ENCODE assay signal across 1 cellular context in the genomic region with DNA sequence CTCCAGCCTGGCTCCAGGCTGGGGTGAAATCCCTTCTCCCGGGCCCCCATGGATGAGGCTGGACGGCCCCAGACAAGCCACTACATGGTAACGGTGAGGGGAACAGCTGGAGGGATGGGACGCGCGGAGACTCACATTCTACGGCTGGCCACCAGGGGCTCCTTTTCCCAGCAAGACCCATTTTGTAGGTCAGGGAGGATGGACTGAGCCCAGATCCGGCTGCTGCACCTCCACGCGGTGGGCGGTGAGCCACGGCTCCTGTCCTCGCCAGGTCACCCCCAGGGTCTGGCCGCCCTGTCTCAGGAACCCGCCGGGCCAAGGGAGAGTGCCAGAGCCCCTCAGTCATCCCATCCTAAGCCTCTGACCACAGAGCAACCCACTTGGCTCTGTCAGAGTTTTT.
TF ChIP-seq lines count a peak whose summit lies in the region.

No MANE protein-coding gene starts in this region.

TF ChIP-seq in GM23338, 12 proteins besides CTCF, POLR2A, EP300 and RAD21 (continued from another document):
- TF ChIP-seq, protein P1, sequence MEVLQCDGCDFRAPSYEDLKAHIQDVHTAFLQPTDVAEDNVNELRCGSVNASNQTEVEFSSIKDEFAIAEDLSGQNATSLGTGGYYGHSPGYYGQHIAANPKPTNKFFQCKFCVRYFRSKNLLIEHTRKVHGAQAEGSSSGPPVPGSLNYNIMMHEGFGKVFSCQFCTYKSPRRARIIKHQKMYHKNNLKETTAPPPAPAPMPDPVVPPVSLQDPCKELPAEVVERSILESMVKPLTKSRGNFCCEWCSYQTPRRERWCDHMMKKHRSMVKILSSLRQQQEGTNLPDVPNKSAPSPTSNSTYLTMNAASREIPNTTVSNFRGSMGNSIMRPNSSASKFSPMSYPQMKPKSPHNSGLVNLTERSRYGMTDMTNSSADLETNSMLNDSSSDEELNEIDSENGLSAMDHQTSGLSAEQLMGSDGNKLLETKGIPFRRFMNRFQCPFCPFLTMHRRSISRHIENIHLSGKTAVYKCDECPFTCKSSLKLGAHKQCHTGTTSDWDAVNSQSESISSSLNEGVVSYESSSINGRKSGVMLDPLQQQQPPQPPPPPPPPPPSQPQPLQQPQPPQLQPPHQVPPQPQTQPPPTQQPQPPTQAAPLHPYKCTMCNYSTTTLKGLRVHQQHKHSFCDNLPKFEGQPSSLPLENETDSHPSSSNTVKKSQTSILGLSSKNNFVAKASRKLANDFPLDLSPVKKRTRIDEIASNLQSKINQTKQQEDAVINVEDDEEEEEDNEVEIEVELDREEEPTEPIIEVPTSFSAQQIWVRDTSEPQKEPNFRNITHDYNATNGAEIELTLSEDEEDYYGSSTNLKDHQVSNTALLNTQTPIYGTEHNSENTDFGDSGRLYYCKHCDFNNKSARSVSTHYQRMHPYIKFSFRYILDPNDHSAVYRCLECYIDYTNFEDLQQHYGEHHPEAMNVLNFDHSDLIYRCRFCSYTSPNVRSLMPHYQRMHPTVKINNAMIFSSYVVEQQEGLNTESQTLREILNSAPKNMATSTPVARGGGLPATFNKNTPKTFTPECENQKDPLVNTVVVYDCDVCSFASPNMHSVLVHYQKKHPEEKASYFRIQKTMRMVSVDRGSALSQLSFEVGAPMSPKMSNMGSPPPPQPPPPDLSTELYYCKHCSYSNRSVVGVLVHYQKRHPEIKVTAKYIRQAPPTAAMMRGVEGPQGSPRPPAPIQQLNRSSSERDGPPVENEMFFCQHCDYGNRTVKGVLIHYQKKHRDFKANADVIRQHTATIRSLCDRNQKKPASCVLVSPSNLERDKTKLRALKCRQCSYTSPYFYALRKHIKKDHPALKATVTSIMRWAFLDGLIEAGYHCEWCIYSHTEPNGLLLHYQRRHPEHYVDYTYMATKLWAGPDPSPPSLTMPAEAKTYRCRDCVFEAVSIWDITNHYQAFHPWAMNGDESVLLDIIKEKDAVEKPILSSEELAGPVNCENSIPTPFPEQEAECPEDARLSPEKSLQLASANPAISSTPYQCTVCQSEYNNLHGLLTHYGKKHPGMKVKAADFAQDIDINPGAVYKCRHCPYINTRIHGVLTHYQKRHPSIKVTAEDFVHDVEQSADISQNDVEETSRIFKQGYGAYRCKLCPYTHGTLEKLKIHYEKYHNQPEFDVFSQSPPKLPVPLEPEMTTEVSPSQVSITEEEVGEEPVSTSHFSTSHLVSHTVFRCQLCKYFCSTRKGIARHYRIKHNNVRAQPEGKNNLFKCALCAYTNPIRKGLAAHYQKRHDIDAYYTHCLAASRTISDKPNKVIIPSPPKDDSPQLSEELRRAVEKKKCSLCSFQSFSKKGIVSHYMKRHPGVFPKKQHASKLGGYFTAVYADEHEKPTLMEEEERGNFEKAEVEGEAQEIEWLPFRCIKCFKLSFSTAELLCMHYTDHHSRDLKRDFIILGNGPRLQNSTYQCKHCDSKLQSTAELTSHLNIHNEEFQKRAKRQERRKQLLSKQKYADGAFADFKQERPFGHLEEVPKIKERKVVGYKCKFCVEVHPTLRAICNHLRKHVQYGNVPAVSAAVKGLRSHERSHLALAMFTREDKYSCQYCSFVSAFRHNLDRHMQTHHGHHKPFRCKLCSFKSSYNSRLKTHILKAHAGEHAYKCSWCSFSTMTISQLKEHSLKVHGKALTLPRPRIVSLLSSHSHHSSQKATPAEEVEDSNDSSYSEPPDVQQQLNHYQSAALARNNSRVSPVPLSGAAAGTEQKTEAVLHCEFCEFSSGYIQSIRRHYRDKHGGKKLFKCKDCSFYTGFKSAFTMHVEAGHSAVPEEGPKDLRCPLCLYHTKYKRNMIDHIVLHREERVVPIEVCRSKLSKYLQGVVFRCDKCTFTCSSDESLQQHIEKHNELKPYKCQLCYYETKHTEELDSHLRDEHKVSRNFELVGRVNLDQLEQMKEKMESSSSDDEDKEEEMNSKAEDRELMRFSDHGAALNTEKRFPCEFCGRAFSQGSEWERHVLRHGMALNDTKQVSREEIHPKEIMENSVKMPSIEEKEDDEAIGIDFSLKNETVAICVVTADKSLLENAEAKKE (CRISPR knock-in tag; IDR thresholded peaks at IDR 0.05), result no peak
- no peak for TF ChIP-seq POLR2AphosphoS5 (IDR thresholded peaks at IDR 0.05; ENCODE audit: low read depth)
TF ChIP-seq in GM23338: peak in this region for 0.
